Comparison of ENCODE assay signal across 8 cellular contexts in the genomic region with DNA sequence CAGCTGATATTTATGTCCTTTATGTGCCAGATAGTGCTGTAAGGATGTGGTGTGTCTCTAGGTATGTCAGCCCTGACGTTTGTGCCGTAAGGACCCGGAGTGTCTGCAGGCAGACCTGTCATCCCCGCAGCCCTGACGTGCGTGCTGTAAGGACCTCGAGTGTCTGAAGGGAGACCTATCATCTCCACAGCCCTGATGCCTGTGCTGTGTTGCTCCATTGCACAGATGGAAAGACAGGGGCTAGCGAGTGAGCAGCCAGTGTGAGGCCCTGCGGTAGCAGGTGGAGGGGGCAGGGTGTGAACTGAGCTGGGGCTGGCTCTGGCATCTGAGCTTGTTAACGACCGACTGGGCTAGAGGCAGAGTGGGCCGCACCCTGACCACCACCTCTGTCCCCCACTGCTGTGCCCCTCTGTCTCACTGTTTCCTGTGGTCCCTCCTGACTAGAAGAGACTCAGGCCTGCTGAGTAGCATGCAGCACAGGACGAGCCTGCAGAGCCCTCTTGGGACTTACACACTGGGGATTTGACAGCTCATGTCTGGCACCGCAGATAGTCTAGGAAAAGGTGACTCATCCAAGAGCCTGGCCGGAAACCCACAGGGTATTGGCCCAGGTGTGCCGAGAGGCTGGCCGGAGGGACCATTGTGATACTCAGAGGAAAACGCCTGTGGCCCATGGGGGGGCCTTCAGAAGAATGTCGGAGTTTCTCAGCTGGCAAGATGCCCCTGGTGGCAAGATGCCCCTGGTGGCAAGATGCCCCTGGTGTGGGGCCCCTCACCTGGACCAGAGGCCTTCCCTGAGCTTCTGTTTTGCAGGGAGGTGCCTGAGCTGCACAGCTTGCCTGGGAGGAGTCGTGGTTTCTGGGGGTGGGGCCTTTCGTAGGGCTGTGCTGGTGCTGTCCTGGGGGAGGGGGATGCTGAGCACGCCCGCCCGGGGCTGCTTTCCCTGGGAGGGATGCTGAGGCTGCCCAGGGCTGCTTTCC. TPM values are rescaled to one million over a fixed set of nuclear protein-coding genes. Genes with fewer than 3 reads are reported as not detected.
A peak's percentile ranks its signal among the peaks of the same experiment; 100 is the strongest.
DNase-seq lines count a peak whose midpoint lies in the region; ATAC-seq and TF ChIP-seq lines count a peak whose summit lies in the region.

No MANE protein-coding gene starts in this region.

- H3K27me3 Mint-ChIP-seq in endodermal cell (ENCODE audit: insufficient read depth), result peaks cover 1% of the 10 kb centered on the region
- no peaks in the 10 kb centered on the region for H3K27me3 Mint-ChIP-seq in naive thymus-derived CD8-positive, alpha-beta T cell

- peak overlapping the region; percentile 68 for H3K4me2 ChIP-seq in HCT116 (ENCODE audit: low read length)

- TF ChIP-seq RAD21 in HCT116 (IDR thresholded peaks at IDR 0.05; ENCODE audit: low read depth), result no peak; the same call in 1 of the 2 replicates

- H3K36me3 ChIP-seq in HCT116 (ENCODE audit: control insufficient read depth in 1 of 2, insufficient read depth in 2 of 2, low read length in 2 of 2), result no peaks in the 10 kb centered on the region
- H3K36me3 ChIP-seq in endodermal cell (ENCODE audit: control insufficient read depth, insufficient read depth, low read length), result no peaks in the 10 kb centered on the region

- H3K27me3 ChIP-seq in HCT116 (ENCODE audit: insufficient read depth, low read length) (no peaks in the 10 kb centered on the region), endodermal cell (ENCODE audit: control insufficient read depth, insufficient read depth, low read length, poor library complexity, severe bottlenecking) (no peaks in the 10 kb centered on the region)

- H2AFZ ChIP-seq in HCT116 (ENCODE audit: low read depth, low read length, poor library complexity, severe bottlenecking), result no peak overlapping the region

- RAD21 ChIA-PET in HCT116 (lab: Charles Lee; ENCODE audit: low non-redundant PET in 1 of 2, low total read pairs in 2 of 2, uncharacterized antibody in 2 of 2, unreplicated experiment in 2 of 2), result no interaction called here

- no peak overlapping the region for H3K4me3 Mint-ChIP-seq in endodermal cell
- H3K4me3 Mint-ChIP-seq in naive thymus-derived CD8-positive, alpha-beta T cell, result peak overlapping the region in 4 of 10 donors; percentile 22 to 60 (median 57)

- CTCF ChIA-PET in HCT116 (lab: Charles Lee), result interaction anchor here (0.8 kb wide), 1 partner anchor 113 kb away, joined by 3 read pairs; no protein-coding TSS in a partner anchor

- no peak for TF ChIP-seq CTCF in HCT116 (IDR thresholded peaks at IDR 0.05 in 2 of 3, conservative IDR thresholded peaks at IDR 0.05 in 1 of 3; ENCODE audit: borderline replicate concordance in 1 of 3, insufficient read depth in 1 of 3, low read depth in 2 of 3, low read length in 2 of 3)
- peak; percentile 26 for TF ChIP-seq CTCF in endodermal cell (conservative IDR thresholded peaks at IDR 0.05)

- no peaks in the 10 kb centered on the region for H3K36me3 Mint-ChIP-seq in endodermal cell (ENCODE audit: low read depth)
- no peaks in the 10 kb centered on the region for H3K36me3 Mint-ChIP-seq in naive thymus-derived CD8-positive, alpha-beta T cell

- H3K4me3 ChIP-seq in HCT116 (replicated peaks in 1 of 2; ENCODE audit: low read depth in 1 of 2, low read length in 2 of 2), result peak overlapping the region; percentile 7 to 26; a peak in 3 of 4 replicates
- no peak overlapping the region for H3K4me3 ChIP-seq in endodermal cell (ENCODE audit: low read length)

- WGBS in endodermal cell (ENCODE audit: insufficient coverage in 1 of 2, insufficient read length in 1 of 2), 2 experiments, result 49 to 56% methylated on average over 18 to 23 of the region's 24 CpGs

- no peaks in the 10 kb centered on the region for H3K9me3 ChIP-seq in HCT116 (ENCODE audit: control insufficient read depth in 1 of 2, insufficient read depth in 1 of 2, low read depth in 1 of 2, low read length in 2 of 2)
- H3K9me3 ChIP-seq in endodermal cell (ENCODE audit: control insufficient read depth, low read length), result no peaks in the 10 kb centered on the region

- no peak for TF ChIP-seq POLR2A in HCT116 (IDR thresholded peaks at IDR 0.05; ENCODE audit: borderline replicate concordance, extremely low read depth, insufficient read depth, insufficient read length)

- H3K9ac ChIP-seq in HCT116 (ENCODE audit: low read length), result no peak overlapping the region
- peak overlapping the region; percentile 12 for H3K9ac ChIP-seq in endodermal cell (ENCODE audit: extremely low read depth, low read length, poor library complexity, severe bottlenecking)

- no peaks in the 10 kb centered on the region for H3K9me3 Mint-ChIP-seq in endodermal cell
- H3K9me3 Mint-ChIP-seq in naive thymus-derived CD8-positive, alpha-beta T cell, result no peaks in the 10 kb centered on the region

- H3K4me1 ChIP-seq in HCT116 (ENCODE audit: control insufficient read depth in 1 of 2, insufficient read depth in 2 of 2, low read length in 2 of 2) (peaks cover 18 to 22% of the 10 kb centered on the region in 2 experiments), endodermal cell (ENCODE audit: control insufficient read depth, insufficient read depth, low read length) (peaks cover 10% of the 10 kb centered on the region)

- no peaks in the 10 kb centered on the region for H3K9me2 ChIP-seq in HCT116 (ENCODE audit: insufficient read depth)

- BruUV-seq in HCT116 (replicated peaks; lab: Mats Ljungman, UMichigan), result no TSS peak

- ATAC-seq in HCT116, result peak; percentile 97
- ATAC-seq in naive thymus-derived CD8-positive, alpha-beta T cell, result peak; percentile 64 to 81

- intact Hi-C loops in HCT116 (cut with micrococcal nuclease), result no loop called here

- no peaks in the 10 kb centered on the region for H4K20me1 ChIP-seq in HCT116 (ENCODE audit: insufficient read depth)

- DNase-seq in NCI-H345 (lab: John Stamatoyannopoulos, UW) (peak; percentile 12), NCI-H345 treated with DMSO at 0.1 percent for 48 hours (lab: John Stamatoyannopoulos, UW; ENCODE audit: unreplicated experiment) (no peak), HCT116 (ENCODE audit: low read depth, low spot score) (peak; percentile 65), LHCN-M2 (ENCODE audit: low read depth) (peak; percentile 87), endodermal cell (peak; percentile 96), foreskin melanocyte (no peak)
- peak; percentile 40 to 47 for DNase-seq in activated CD4-positive, alpha-beta T cell treated with anti-CD3 and anti-CD28 coated beads for 24 hours (ENCODE audit: low read depth in 2 of 2)
- peak in 2 of 10 donors; percentile 61 to 81 for DNase-seq in naive thymus-derived CD8-positive, alpha-beta T cell

- H3K27ac Mint-ChIP-seq in endodermal cell, result no peak overlapping the region
- peak overlapping the region in 7 of 10 donors; percentile 20 to 87 (median 72) for H3K27ac Mint-ChIP-seq in naive thymus-derived CD8-positive, alpha-beta T cell

- H3K79me2 ChIP-seq in HCT116 (ENCODE audit: insufficient read depth, low read length), result no peaks in the 10 kb centered on the region

- H3K27ac ChIP-seq in HCT116 (ENCODE audit: low read depth, low read length) (0 out of 2 replicates have a peak overlapping the region, but pooled peaks have one; percentile 32), endodermal cell (ENCODE audit: low read depth, low read length) (peak overlapping the region; percentile 22)

- POLR2A ChIA-PET in HCT116 (lab: Charles Lee), result no interaction called here
- POLR2A ChIA-PET in naive thymus-derived CD8-positive, alpha-beta T cell (lab: Charles Lee), result interaction anchor here (1.4 to 1.6 kb wide), 3 partner anchors 17 to 27 kb away, joined by 3 to 7 read pairs (median 5); no protein-coding TSS in a partner anchor

- no peaks in the 10 kb centered on the region for H3K4me1 Mint-ChIP-seq in endodermal cell
- H3K4me1 Mint-ChIP-seq in naive thymus-derived CD8-positive, alpha-beta T cell, result peaks cover 15 to 34% (median 22%) of the 10 kb centered on the region in 4 donors

TF ChIP-seq in HCT116, 20 proteins besides CTCF, POLR2A, EP300 and RAD21 (continues in another document):
- TF ChIP-seq POLR2AphosphoS5 (IDR thresholded peaks at IDR 0.05; ENCODE audit: low read depth, low read length) (0 out of 2 replicates have a peak, but pooled peaks have one; percentile 25), ZNF274 (IDR thresholded peaks at IDR 0.05; ENCODE audit: low read depth, low read length) (no peak), SIN3A (IDR thresholded peaks at IDR 0.05; ENCODE audit: low read depth) (peak; percentile 68), EZH2phosphoT487 (IDR thresholded peaks at IDR 0.05; ENCODE audit: borderline replicate concordance) (no peak), SRF (IDR thresholded peaks at IDR 0.05; ENCODE audit: low read depth) (no peak), ELF1 (IDR thresholded peaks at IDR 0.05; ENCODE audit: borderline replicate concordance, low read depth) (no peak), YY1 (IDR thresholded peaks at IDR 0.05; ENCODE audit: extremely low read depth, insufficient replicate concordance, low read depth, low read length) (peak; percentile 10), SP1 (IDR thresholded peaks at IDR 0.05; ENCODE audit: low read depth) (peak; percentile 66), JUND (IDR thresholded peaks at IDR 0.05) (peak; percentile 85), CBX3 (IDR thresholded peaks at IDR 0.05; ENCODE audit: low read depth) (no peak)
- TF ChIP-seq, protein P1, sequence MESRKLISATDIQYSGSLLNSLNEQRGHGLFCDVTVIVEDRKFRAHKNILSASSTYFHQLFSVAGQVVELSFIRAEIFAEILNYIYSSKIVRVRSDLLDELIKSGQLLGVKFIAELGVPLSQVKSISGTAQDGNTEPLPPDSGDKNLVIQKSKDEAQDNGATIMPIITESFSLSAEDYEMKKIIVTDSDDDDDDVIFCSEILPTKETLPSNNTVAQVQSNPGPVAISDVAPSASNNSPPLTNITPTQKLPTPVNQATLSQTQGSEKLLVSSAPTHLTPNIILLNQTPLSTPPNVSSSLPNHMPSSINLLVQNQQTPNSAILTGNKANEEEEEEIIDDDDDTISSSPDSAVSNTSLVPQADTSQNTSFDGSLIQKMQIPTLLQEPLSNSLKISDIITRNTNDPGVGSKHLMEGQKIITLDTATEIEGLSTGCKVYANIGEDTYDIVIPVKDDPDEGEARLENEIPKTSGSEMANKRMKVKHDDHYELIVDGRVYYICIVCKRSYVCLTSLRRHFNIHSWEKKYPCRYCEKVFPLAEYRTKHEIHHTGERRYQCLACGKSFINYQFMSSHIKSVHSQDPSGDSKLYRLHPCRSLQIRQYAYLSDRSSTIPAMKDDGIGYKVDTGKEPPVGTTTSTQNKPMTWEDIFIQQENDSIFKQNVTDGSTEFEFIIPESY (IDR thresholded peaks at IDR 0.05; ENCODE audit: extremely low read depth, insufficient replicate concordance, low read length), result no peak

RNA-seq across cellular contexts. Expression of a gene that starts 34.3 kb away (rescaled TPM):
- 12.3 TPM for total RNA-seq in HCT116 (2021; ENCODE audit: unreplicated experiment)
- polyA plus RNA-seq in HCT116 (2012), result 7.5 and 8.9 TPM in 2 replicates
- total RNA-seq in LHCN-M2 (2014; rRNA removed), result 15.9 and 16.0 TPM in 2 replicates
- 11.8 TPM for polyA plus RNA-seq in LHCN-M2 (2012)
- total RNA-seq in endodermal cell, result 10 to 100 TPM; 20.7 to 26.7 TPM
- polyA plus RNA-seq in endodermal cell (2013, experiment 1 of 2), result 21.7 TPM
- polyA plus RNA-seq in endodermal cell (2013, experiment 2 of 2), result 20.9 TPM
- 10 to 100 TPM; 30.4 to 33.7 TPM for total RNA-seq in naive thymus-derived CD8-positive, alpha-beta T cell
- 1 to 10 TPM in 2 of 3 donors, under 1 TPM in 1; 0.51 to 3.9 (median 1.1) TPM for polyA plus RNA-seq in naive thymus-derived CD8-positive, alpha-beta T cell

Comparison
In these comparisons a context has a peak if more than half of its experiments do, and no peak if none do; other contexts are left out.
1. DNase-seq: peak in NCI-H345 (single experiment), HCT116 (single experiment), LHCN-M2 (single experiment), activated CD4-positive, alpha-beta T cell treated with anti-CD3 and anti-CD28 coated beads for 24 hours (2 of 2) and endodermal cell (single experiment); none in NCI-H345 treated with DMSO at 0.1 percent for 48 hours (single experiment) and foreskin melanocyte (single experiment).